20 cellular contexts compared by ENCODE assay signal in the genomic region with DNA sequence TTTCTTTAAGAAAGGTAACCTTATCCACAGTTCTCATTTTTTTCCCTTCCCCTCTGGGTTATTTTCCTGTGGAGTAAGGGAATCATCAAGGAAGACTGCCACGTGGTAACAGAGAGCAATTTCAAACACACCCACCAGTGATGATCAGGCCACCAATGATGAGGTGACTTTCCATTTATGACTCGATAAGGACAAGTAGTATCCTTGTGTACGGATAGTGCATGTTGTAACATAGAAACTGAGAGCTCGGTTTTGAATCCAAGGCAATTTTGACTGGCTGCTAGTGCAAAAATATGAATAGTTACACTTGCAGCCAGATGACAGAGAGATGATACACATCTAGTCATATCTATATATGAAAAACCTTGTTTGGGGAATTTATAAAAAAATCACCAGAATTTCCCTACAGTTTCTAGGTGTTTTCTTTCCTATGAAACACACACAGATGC.
A peak's percentile ranks its signal among the peaks of the same experiment; 100 is the strongest.
DNase-seq lines count a peak whose midpoint lies in the region; ATAC-seq and TF ChIP-seq lines count a peak whose summit lies in the region.
"Had no signal": no experiment of that assay in that cellular context is flagged by ENCODE, and none has a peak within 500 bp of the region (broad histone marks: within the 10 kb centered on the region; RNA-seq: fewer than 3 reads in every experiment).

No MANE protein-coding gene starts in this region.

- no peak overlapping the region for H3K27ac ChIP-seq in prostate gland
- H3K27ac ChIP-seq: body of pancreas, neutrophil, skin epidermis had no signal

- WGBS in prostate gland: 64% methylated on average over 4 of the region's 4 CpGs

- peak; percentile 67 for ATAC-seq in HG02852 (IDR thresholded peaks at IDR 0.05; ENCODE audit: unreplicated experiment)
- no peak for ATAC-seq in GM18511 (IDR thresholded peaks at IDR 0.05; ENCODE audit: unreplicated experiment)
- ATAC-seq: activated CD8-positive, alpha-beta memory T cell treated with anti-CD3 and anti-CD28 coated beads, Interleukin-2, amount 10 ng/mL, durations not matched to agents 7 days and 5 days; body of pancreas had no signal

- intact Hi-C loops in prostate gland (cut with DNase I): no loop called here

- TF ChIP-seq CTCF in GM12865 (IDR thresholded peaks at IDR 0.05; ENCODE audit: insufficient read depth, low read depth, low read length, missing control alignments) (no peak), astrocyte of the spinal cord (IDR thresholded peaks at IDR 0.05; ENCODE audit: low read depth, low read length) (no peak), prostate gland (IDR thresholded peaks at IDR 0.05) (no peak)

- no peaks in the 10 kb centered on the region for H3K4me1 ChIP-seq in prostate gland (replicated peaks)
- H3K4me1 ChIP-seq: body of pancreas had no signal

- DNase-seq in GM12865 (ENCODE audit: low read depth) (peak; percentile 61), astrocyte of the spinal cord (ENCODE audit: low read depth, low spot score) (peak; percentile 10), iris pigment epithelial cell (ENCODE audit: low read depth) (peak; percentile 6), A172 (ENCODE audit: low spot score) (no peak), HuH-7.5 (ENCODE audit: low spot score) (no peak), prostate gland (ENCODE audit: low spot score) (no peak)
- DNase-seq: activated CD4-positive, CD25-positive, alpha-beta regulatory T cell; activated CD8-positive, alpha-beta memory T cell treated with anti-CD3 and anti-CD28 coated beads, Interleukin-2, amount 10 ng/mL, durations not matched to agents 7 days and 5 days; activated gamma-delta T cell treated with Interleukin-2 at 50 U/mL for 16 hours; body of pancreas; effector CD4-positive, alpha-beta T cell; foreskin melanocyte; NCI-H2081; NCI-H82; RPMI8226; stimulated activated naive CD4-positive, alpha-beta T cell treated with Interleukin-2 at 50 U/mL for 16 hours had no signal

- no peaks in the 10 kb centered on the region for H3K9me3 ChIP-seq in prostate gland
- H3K9me3 ChIP-seq: body of pancreas, neutrophil had no signal

- H3K36me3 ChIP-seq in prostate gland: no peaks in the 10 kb centered on the region
- H3K36me3 ChIP-seq: neutrophil had no signal

- no peaks in the 10 kb centered on the region for H3K27me3 ChIP-seq in prostate gland (replicated peaks; ENCODE audit: insufficient read depth)
- H3K27me3 ChIP-seq: body of pancreas, neutrophil had no signal

- TF ChIP-seq POLR2A in prostate gland (IDR thresholded peaks at IDR 0.05): no peak

- in situ Hi-C loops in astrocyte of the spinal cord (cut with HindIII; ENCODE audit: low sequenced_read_pairs): no loop called here

- no peak overlapping the region for H3K4me3 ChIP-seq in GM12865 (ENCODE audit: low read depth, low read length)
- no peak overlapping the region for H3K4me3 ChIP-seq in astrocyte of the spinal cord (ENCODE audit: low read depth, low read length)
- H3K4me3 ChIP-seq in prostate gland: no peak overlapping the region
- H3K4me3 ChIP-seq: body of pancreas, skin epidermis had no signal

Comparison
In these comparisons a context has a peak if more than half of its experiments do, and no peak if none do; other contexts are left out.
1. DNase-seq: peak in GM12865 (single experiment), astrocyte of the spinal cord (single experiment) and iris pigment epithelial cell (single experiment); none in A172 (single experiment), HuH-7.5 (single experiment) and prostate gland (single experiment).